8 cellular contexts compared by ENCODE assay signal in the genomic region with DNA sequence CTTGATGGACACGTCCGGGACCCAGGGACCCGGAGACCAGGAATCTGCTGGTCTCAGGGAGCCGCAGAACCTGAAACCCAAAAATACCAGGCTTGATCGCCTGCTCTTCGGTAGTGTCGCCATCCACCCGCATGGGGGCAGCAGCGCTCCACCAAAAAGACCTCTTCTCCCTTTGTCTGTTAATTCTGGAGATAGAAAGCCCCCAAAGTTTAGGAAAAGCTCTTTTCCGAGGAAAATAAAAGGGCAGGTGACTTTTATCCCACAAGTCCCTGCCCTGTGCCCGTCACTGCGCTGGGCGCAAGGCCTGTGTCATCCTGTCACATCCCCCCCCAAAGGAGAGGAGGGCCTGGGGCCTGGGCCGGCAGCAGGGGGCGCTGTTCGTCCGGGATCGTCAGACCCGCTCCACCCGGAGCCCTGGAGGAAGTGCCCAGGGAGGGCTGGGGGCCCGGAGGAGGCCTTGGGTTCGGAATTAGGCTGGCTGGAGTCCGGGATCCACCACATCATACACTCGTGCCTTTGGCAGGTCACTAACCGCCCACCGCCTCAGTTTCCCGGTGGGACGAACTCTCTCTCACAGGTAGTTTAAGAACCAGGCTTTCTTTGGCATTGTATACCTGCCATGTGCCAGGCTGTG. TPM values are rescaled to one million over a fixed set of nuclear protein-coding genes. Genes with fewer than 3 reads are reported as not detected.
DNase-seq lines count a peak whose midpoint lies in the region; ATAC-seq and TF ChIP-seq lines count a peak whose summit lies in the region.

No MANE protein-coding gene starts in this region.

- H3K4me1 ChIP-seq in esophagus (ENCODE audit: control insufficient read depth in 2 of 2, insufficient read depth in 2 of 2, low read length in 1 of 2) (peaks cover 0 to 9% of the 10 kb centered on the region in 2 donors), muscle layer of duodenum (ENCODE audit: control insufficient read depth in 1 of 2, insufficient read depth in 2 of 2, low read length in 2 of 2) (peaks cover 10 to 16% of the 10 kb centered on the region in 2 donors)

- peaks cover 28% of the 10 kb centered on the region for H3K4me1 Mint-ChIP-seq in CD14-positive monocyte

- ATAC-seq in GM19452 (IDR thresholded peaks at IDR 0.05; ENCODE audit: unreplicated experiment) = peak; percentile 28

- no peaks in the 10 kb centered on the region for H3K27me3 ChIP-seq in esophagus (ENCODE audit: control insufficient read depth in 1 of 2, insufficient read depth in 2 of 2, low read length in 2 of 2)
- no peaks in the 10 kb centered on the region for H3K27me3 ChIP-seq in muscle layer of duodenum (ENCODE audit: low read depth, low read length)

- H3K9me3 ChIP-seq in esophagus (ENCODE audit: control insufficient read depth in 2 of 2, insufficient read depth in 1 of 2, low read depth in 1 of 2, low read length in 1 of 2) (no peaks in the 10 kb centered on the region), muscle layer of duodenum (ENCODE audit: control insufficient read depth in 1 of 2, low read length in 2 of 2) (no peaks in the 10 kb centered on the region)

- H3K36me3 ChIP-seq in esophagus (ENCODE audit: control insufficient read depth in 2 of 2, insufficient read depth in 2 of 2, low read length in 1 of 2) (no peaks in the 10 kb centered on the region), muscle layer of duodenum (ENCODE audit: control insufficient read depth in 1 of 2, insufficient read depth in 2 of 2, low read length in 2 of 2) (no peaks in the 10 kb centered on the region)

- peak overlapping the region; percentile 13 to 45 for H3K27ac ChIP-seq in esophagus (ENCODE audit: low read depth in 2 of 2, low read length in 1 of 2)
- peak overlapping the region; percentile 84 for H3K27ac ChIP-seq in muscle layer of duodenum (ENCODE audit: low read length)

- 5 to 6% methylated on average over 28 of the region's 28 CpGs for WGBS in esophagus, 2 donors

- peaks cover 0 to 3% of the 10 kb centered on the region in 2 donors for H3K36me3 Mint-ChIP-seq in CD14-positive monocyte

- DNase-seq in CD14-positive monocyte (ENCODE audit: low spot score) (peak; percentile 71), HT1080 (ENCODE audit: low read depth) (peak; percentile 91), OCI-M2 (lab: John Stamatoyannopoulos, UW; ENCODE audit: unreplicated experiment) (peak; percentile 94)
- DNase-seq in activated T-cell treated with anti-CD3 and anti-CD28 coated beads, Interleukin-2, amount 50 U/mL, for 1 hour = peak; percentile 95
- DNase-seq in stimulated activated CD8-positive, alpha-beta memory T cell treated with anti-CD3 and anti-CD28 coated beads, Interleukin-7, amount 100 ng/mL, for 1 hour (ENCODE audit: low read depth in 2 of 2) = peak; percentile 80 to 92

- peak; percentile 100 for TF ChIP-seq CTCF in CD14-positive monocyte (IDR thresholded peaks at IDR 0.05)

- H3K4me3 ChIP-seq in esophagus (ENCODE audit: low read depth in 1 of 2, low read length in 2 of 2) (peak overlapping the region in 1 of 2 donors; percentile 5), muscle layer of duodenum (ENCODE audit: low read depth in 1 of 2, low read length in 2 of 2) (peak overlapping the region; percentile 53 to 69)

- peaks cover 0 to 3% (median 2%) of the 10 kb centered on the region in 3 donors for H3K27me3 Mint-ChIP-seq in CD14-positive monocyte (ENCODE audit: low read depth in 3 of 3)

- no peaks in the 10 kb centered on the region for H3K9me3 Mint-ChIP-seq in CD14-positive monocyte

- peak overlapping the region; percentile 65 to 85 for H3K4me3 Mint-ChIP-seq in CD14-positive monocyte

- intact Hi-C loops in CD14-positive monocyte (cut with micrococcal nuclease) = no loop called here

- peak overlapping the region in 6 of 7 donors; percentile 68 to 89 (median 80) for H3K27ac Mint-ChIP-seq in CD14-positive monocyte

RNA-seq across cellular contexts. Expression of a gene that starts 31.9 kb away (rescaled TPM):
- polyA plus RNA-seq in CD14-positive monocyte = 100 to 1,000 TPM; 440 to 444 TPM
- 280 and 308 TPM in 2 replicates for total RNA-seq in HT1080 (2014; rRNA removed; shearing (Covaris generic))
- polyA plus RNA-seq in HT1080 (2015; cell fraction: cytosol; rRNA removed) = 275 and 317 TPM in 2 replicates
- 148 and 176 TPM in 2 replicates for polyA plus RNA-seq in HT1080 (2015; cell fraction: nucleus; rRNA removed)
- 100 to 1,000 TPM in 1 of 2 donors, 10 to 100 TPM in 1; 77.9 to 243 TPM for polyA plus RNA-seq in esophagus

RNA-seq across cellular contexts. Expression of a gene that starts 41.0 kb away (rescaled TPM):
- 10 to 100 TPM in 1 of 2 donors, 1 to 10 TPM in 1; 9.4 to 13.4 TPM for polyA plus RNA-seq in CD14-positive monocyte
- 3.5 and 6.9 TPM in 2 replicates for total RNA-seq in HT1080 (2014; rRNA removed; shearing (Covaris generic))
- 10.7 and 11.9 TPM in 2 replicates for polyA plus RNA-seq in HT1080 (2015; cell fraction: cytosol; rRNA removed)
- 12.8 and 14.3 TPM in 2 replicates for polyA plus RNA-seq in HT1080 (2015; cell fraction: nucleus; rRNA removed)
- polyA plus RNA-seq in esophagus = 10 to 100 TPM; 22.8 to 29.5 TPM
